17 cellular contexts compared by ENCODE assay signal in the genomic region with DNA sequence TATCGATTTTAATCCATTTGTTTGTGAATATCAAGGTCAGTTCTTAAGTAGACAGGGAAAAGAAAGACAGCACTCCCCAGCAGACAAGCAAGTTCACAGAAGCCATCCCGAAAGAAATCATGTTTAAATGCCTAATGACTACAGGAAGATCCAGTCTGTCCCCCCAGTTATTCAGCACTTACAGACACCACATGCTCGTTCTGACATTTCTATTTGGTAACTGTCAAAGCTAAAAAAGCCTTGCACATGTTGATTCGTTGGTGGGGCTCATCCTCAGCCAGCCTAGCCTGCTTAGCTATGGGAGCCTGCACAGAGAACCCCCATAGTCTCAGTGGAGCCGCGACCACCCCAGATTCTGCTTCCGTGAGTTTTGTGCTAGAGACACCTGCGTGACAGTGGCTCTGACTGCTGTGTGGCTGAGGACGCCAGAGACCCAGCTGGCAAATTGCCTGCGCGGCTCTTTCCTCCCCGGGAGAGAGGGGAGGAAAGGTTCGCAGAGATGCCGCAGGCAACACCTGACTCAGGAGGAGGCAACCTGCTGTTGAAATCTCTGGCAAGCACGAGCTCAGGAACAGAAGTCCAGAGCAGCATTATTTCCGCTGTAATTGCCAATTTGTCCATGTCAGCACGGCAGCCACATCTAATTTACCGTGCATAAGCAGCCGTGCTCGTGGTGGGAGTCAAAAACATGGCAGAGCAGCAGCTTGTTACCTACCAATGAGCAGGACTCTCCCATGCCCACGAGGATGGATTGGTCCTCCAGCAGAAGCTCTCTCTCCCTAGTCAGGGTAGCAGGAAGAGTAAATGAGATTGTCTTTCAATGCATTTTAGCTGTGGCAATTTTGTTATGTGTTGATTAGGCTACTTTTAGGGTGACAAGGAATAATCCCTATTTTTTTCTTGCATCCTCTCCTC.
DNase-seq lines count a peak whose midpoint lies in the region; TF ChIP-seq lines count a peak whose summit lies in the region.
"Had no signal": no experiment of that assay in that cellular context is flagged by ENCODE, and none has a peak within 500 bp of the region (broad histone marks: within the 10 kb centered on the region; RNA-seq: fewer than 3 reads in every experiment).

No MANE protein-coding gene starts in this region.

- no peak for TF ChIP-seq CTCF in H9 (conservative IDR thresholded peaks at IDR 0.05)
- no peak for TF ChIP-seq CTCF in coronary artery (IDR thresholded peaks at IDR 0.05)

- POLR2A ChIA-PET in activated CD4-positive, alpha-beta T cell treated with anti-CD3 and anti-CD28 coated beads, Interleukin-2, amount 10 ng/mL, durations not matched to agents 7 days and 5 days (lab: Charles Lee), result no interaction called here

- H3K27ac ChIP-seq in H9 (ENCODE audit: insufficient read length, low read depth, low read length) (no peak overlapping the region), coronary artery (no peak overlapping the region)
- H3K27ac ChIP-seq: A549 had no signal

- H3K9me3 ChIP-seq in H9 (ENCODE audit: control insufficient read depth, low read depth, low read length), result no peaks in the 10 kb centered on the region
- H3K9me3 ChIP-seq: A549 had no signal

- H3K36me3 Mint-ChIP-seq in H9 (ENCODE audit: insufficient read depth in 1 of 3, low read depth in 3 of 3) (no peaks in the 10 kb centered on the region; a peak in 1 of 7 replicates), immature natural killer cell (no peaks in the 10 kb centered on the region)
- no peaks in the 10 kb centered on the region for H3K36me3 Mint-ChIP-seq in activated CD4-positive, alpha-beta T cell treated with anti-CD3 and anti-CD28 coated beads, Interleukin-2, amount 10 ng/mL, durations not matched to agents 7 days and 5 days (ENCODE audit: low read depth)
- H3K36me3 Mint-ChIP-seq: CD4-positive, CD25-positive, alpha-beta regulatory T cell had no signal

- no peaks in the 10 kb centered on the region for H3K23me2 ChIP-seq in H9 (ENCODE audit: insufficient read length, low read depth, low read length, poor library complexity, severe bottlenecking)

- H3K27me3 Mint-ChIP-seq in H9 (ENCODE audit: low read depth) (peaks cover 2% of the 10 kb centered on the region), immature natural killer cell (ENCODE audit: low read depth in 3 of 3) (peaks cover 0 to 8% (median 0%) of the 10 kb centered on the region in 3 donors)
- H3K27me3 Mint-ChIP-seq in activated CD4-positive, alpha-beta T cell treated with anti-CD3 and anti-CD28 coated beads, Interleukin-2, amount 10 ng/mL, durations not matched to agents 7 days and 5 days, result no peaks in the 10 kb centered on the region
- H3K27me3 Mint-ChIP-seq: CD4-positive, CD25-positive, alpha-beta regulatory T cell had no signal

- no peaks in the 10 kb centered on the region for H3K79me1 ChIP-seq in H9 (ENCODE audit: insufficient read depth, low read depth, low read length, poor library complexity, severe bottlenecking)

- CTCF ChIA-PET in activated CD4-positive, alpha-beta T cell treated with anti-CD3 and anti-CD28 coated beads, Interleukin-2, amount 10 ng/mL, durations not matched to agents 7 days and 5 days (lab: Charles Lee), result no interaction called here

- no peaks in the 10 kb centered on the region for H4K20me1 ChIP-seq in H9 (ENCODE audit: control insufficient read depth, insufficient read depth, insufficient read length)

- no peak overlapping the region for H2BK20ac ChIP-seq in H9 (ENCODE audit: low read depth, low read length, poor library complexity, severe bottlenecking)

- 0 out of 2 replicates have a peak, but pooled peaks cover 3% of the 10 kb centered on the region for H3K4me1 ChIP-seq in H9 (ENCODE audit: insufficient read depth, low read length)
- H3K4me1 ChIP-seq: A549 had no signal

- no peak overlapping the region for H3K18ac ChIP-seq in H9 (ENCODE audit: insufficient read length, low read depth, low read length)

- H3K56ac ChIP-seq in H9 (ENCODE audit: insufficient read length, low read depth, low read length), result no peak overlapping the region

- no peak overlapping the region for H4K91ac ChIP-seq in H9 (ENCODE audit: insufficient read length, low read depth, low read length)

- H4K8ac ChIP-seq in H9 (replicated peaks; ENCODE audit: insufficient read length, low read depth, low read length), result peak overlapping the region; percentile 13

- H2AFZ ChIP-seq in H9 (ENCODE audit: low read length), result no peak overlapping the region

- no peaks in the 10 kb centered on the region for H3K27me3 ChIP-seq in H9 (ENCODE audit: insufficient read depth, low read length)

- H2BK15ac ChIP-seq in H9 (ENCODE audit: low read depth, low read length), result no peak overlapping the region

- WGBS in H9 (ENCODE audit: extremely low coverage, insufficient read length, low lambda C conversion rate), result no CpG with 5 or more reads among the region's 21 CpGs

- no peak overlapping the region; the same call in 1 of the 2 replicates for H3K14ac ChIP-seq in H9 (ENCODE audit: insufficient read depth, low read length)

- H2BK120ac ChIP-seq in H9 (ENCODE audit: low read depth, low read length, poor library complexity, severe bottlenecking), result no peak overlapping the region

- H3K4me2 ChIP-seq in H9 (ENCODE audit: insufficient read depth, insufficient read length, low read length), result no peak overlapping the region
- H3K4me2 ChIP-seq: A549 had no signal

- H3K4me3 Mint-ChIP-seq in H9 (no peak overlapping the region), immature natural killer cell (no peak overlapping the region)
- no peak overlapping the region for H3K4me3 Mint-ChIP-seq in activated CD4-positive, alpha-beta T cell treated with anti-CD3 and anti-CD28 coated beads, Interleukin-2, amount 10 ng/mL, durations not matched to agents 7 days and 5 days
- H3K4me3 Mint-ChIP-seq: CD4-positive, CD25-positive, alpha-beta regulatory T cell had no signal

- H3K27ac Mint-ChIP-seq in H9 (no peak overlapping the region), immature natural killer cell (no peak overlapping the region)
- no peak overlapping the region for H3K27ac Mint-ChIP-seq in activated CD4-positive, alpha-beta T cell treated with anti-CD3 and anti-CD28 coated beads, Interleukin-2, amount 10 ng/mL, durations not matched to agents 7 days and 5 days
- H3K27ac Mint-ChIP-seq: CD4-positive, CD25-positive, alpha-beta regulatory T cell had no signal

- no peak overlapping the region for H4K5ac ChIP-seq in H9 (ENCODE audit: insufficient read length, low read depth, low read length)

- no peak overlapping the region for H2BK12ac ChIP-seq in H9 (ENCODE audit: insufficient read length, low read depth, low read length)

- no peaks in the 10 kb centered on the region for H3K4me1 Mint-ChIP-seq in H9
- H3K4me1 Mint-ChIP-seq in activated CD4-positive, alpha-beta T cell treated with anti-CD3 and anti-CD28 coated beads, Interleukin-2, amount 10 ng/mL, durations not matched to agents 7 days and 5 days, result no peaks in the 10 kb centered on the region
- H3K4me1 Mint-ChIP-seq in immature natural killer cell, result no peaks in the 10 kb centered on the region
- H3K4me1 Mint-ChIP-seq: CD4-positive, CD25-positive, alpha-beta regulatory T cell had no signal

- no peak overlapping the region for H3K4me3 ChIP-seq in coronary artery
- H3K4me3 ChIP-seq: A549 had no signal

- no peak overlapping the region for H3K9ac ChIP-seq in H9 (ENCODE audit: extremely low read depth, insufficient read length, low read length)

- H3K4ac ChIP-seq in H9 (ENCODE audit: low read depth, low read length), result no peak overlapping the region

- H3K23ac ChIP-seq in H9 (ENCODE audit: insufficient read length, low read depth, low read length), result no peak overlapping the region

- peak; percentile 32 for DNase-seq in NCI-H345 (lab: John Stamatoyannopoulos, UW)
- DNase-seq in NCI-H345 treated with DMSO at 0.1 percent for 48 hours (lab: John Stamatoyannopoulos, UW; ENCODE audit: unreplicated experiment), result no peak
- DNase-seq in H9, result no peak
- peak; percentile 80 for DNase-seq in cerebellar cortex (ENCODE audit: low spot score)
- peak; percentile 49 for DNase-seq in retina
- DNase-seq in coronary artery (ENCODE audit: low spot score), result no peak
- no peak for DNase-seq in activated CD4-positive, alpha-beta T cell treated with anti-CD3 and anti-CD28 coated beads, Interleukin-2, amount 10 ng/mL, durations not matched to agents 7 days and 5 days
- DNase-seq in immature natural killer cell, result no peak
- DNase-seq: Calu3; CD4-positive, CD25-positive, alpha-beta regulatory T cell; H7; KBM-7; NCI-H1092 treated with DMSO at 0.1 percent for 48 hours; NCI-H1930; NCI-H2227 treated with DMSO at 0.1 percent for 48 hours; SHP77 treated with DMSO at 0.1 percent for 48 hours had no signal

- no peak overlapping the region for H2AK5ac ChIP-seq in H9 (ENCODE audit: insufficient read length, low read length)

- H2BK5ac ChIP-seq in H9 (ENCODE audit: insufficient read length, low read length), result no peak overlapping the region

- H3T11ph ChIP-seq in H9 (ENCODE audit: low read length), result no peak overlapping the region

- no peaks in the 10 kb centered on the region for H3K79me2 ChIP-seq in H9 (ENCODE audit: insufficient read depth, low read length)

- H3K9me3 Mint-ChIP-seq in H9 (no peaks in the 10 kb centered on the region; a peak in 1 of 5 replicates), immature natural killer cell (peaks cover 0 to 7% (median 0%) of the 10 kb centered on the region in 6 donors)
- no peaks in the 10 kb centered on the region for H3K9me3 Mint-ChIP-seq in activated CD4-positive, alpha-beta T cell treated with anti-CD3 and anti-CD28 coated beads, Interleukin-2, amount 10 ng/mL, durations not matched to agents 7 days and 5 days
- H3K9me3 Mint-ChIP-seq: CD4-positive, CD25-positive, alpha-beta regulatory T cell had no signal

Comparison
In these comparisons a context has a peak if more than half of its experiments do, and no peak if none do; other contexts are left out.
1. DNase-seq: peak in NCI-H345 (single experiment), cerebellar cortex (single experiment) and retina (single experiment); none in NCI-H345 treated with DMSO at 0.1 percent for 48 hours (single experiment), H9 (single experiment), coronary artery (single experiment), activated CD4-positive, alpha-beta T cell treated with anti-CD3 and anti-CD28 coated beads, Interleukin-2, amount 10 ng/mL, durations not matched to agents 7 days and 5 days (single experiment) and immature natural killer cell (0 of 3).